In the genomic region with DNA sequence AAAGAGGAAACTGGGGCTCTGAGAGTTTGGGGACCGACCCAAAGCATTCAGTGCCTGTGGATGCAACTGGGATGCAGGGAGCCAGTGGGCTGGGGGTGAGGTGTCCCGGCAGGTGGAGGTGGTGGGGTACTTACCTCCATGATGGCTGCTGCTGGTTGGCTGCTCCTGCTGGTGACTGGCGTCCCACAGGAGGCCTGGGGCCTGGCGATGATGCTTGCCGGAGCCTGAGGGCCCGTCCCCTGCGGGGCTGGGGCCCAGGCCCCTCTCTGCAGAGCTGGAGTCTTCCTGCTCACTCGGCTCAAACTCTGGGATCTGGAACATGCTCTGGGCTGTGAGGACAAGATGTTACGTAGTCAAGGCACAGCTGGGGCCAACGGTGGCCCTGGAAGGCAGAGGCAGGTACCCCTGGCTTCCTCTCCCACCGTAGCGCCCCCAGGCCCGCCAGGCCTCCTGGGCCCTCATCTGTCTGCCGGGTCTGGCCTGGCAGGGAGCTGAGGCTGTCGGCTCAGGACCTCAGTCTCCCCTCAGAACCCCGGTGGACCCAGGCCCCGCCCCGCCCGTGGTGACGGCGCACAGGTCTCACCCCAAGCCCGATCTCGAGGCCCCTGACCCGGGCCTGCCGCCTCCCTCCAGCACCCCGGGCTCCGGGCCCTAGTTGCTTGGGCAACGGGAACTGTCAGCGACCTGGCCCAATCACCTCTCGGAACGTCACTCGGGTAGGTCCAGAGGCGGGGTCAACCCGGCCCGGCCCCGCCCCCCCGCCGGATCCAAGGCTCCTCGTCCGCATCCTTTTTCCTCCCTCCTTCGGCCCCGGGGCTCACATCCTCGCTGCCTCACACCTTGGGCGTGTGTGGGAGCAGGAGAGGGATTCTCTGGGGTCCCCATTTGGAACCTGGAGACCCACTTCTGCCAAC, we compare ENCODE assay signal across 1 cellular context.
TF ChIP-seq lines count a peak whose summit lies in the region.

A gene (minus strand): TSS at position 618 of the 914 bp plus-strand sequence. CDS start 297 bp downstream, at position 321.

TF ChIP-seq in liver, 16 proteins besides CTCF, POLR2A, EP300 and RAD21 (continued from another document):
- TF ChIP-seq, protein P1, sequence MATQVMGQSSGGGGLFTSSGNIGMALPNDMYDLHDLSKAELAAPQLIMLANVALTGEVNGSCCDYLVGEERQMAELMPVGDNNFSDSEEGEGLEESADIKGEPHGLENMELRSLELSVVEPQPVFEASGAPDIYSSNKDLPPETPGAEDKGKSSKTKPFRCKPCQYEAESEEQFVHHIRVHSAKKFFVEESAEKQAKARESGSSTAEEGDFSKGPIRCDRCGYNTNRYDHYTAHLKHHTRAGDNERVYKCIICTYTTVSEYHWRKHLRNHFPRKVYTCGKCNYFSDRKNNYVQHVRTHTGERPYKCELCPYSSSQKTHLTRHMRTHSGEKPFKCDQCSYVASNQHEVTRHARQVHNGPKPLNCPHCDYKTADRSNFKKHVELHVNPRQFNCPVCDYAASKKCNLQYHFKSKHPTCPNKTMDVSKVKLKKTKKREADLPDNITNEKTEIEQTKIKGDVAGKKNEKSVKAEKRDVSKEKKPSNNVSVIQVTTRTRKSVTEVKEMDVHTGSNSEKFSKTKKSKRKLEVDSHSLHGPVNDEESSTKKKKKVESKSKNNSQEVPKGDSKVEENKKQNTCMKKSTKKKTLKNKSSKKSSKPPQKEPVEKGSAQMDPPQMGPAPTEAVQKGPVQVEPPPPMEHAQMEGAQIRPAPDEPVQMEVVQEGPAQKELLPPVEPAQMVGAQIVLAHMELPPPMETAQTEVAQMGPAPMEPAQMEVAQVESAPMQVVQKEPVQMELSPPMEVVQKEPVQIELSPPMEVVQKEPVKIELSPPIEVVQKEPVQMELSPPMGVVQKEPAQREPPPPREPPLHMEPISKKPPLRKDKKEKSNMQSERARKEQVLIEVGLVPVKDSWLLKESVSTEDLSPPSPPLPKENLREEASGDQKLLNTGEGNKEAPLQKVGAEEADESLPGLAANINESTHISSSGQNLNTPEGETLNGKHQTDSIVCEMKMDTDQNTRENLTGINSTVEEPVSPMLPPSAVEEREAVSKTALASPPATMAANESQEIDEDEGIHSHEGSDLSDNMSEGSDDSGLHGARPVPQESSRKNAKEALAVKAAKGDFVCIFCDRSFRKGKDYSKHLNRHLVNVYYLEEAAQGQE (IDR thresholded peaks at IDR 0.05) = no peak
- TF ChIP-seq TAF1 (conservative IDR thresholded peaks at IDR 0.05) = no peak
